ENCODE assay signal across 7 cellular contexts in genomic region chr2:20449501-20450200, GRCh38. TPM values are rescaled to one million over a fixed set of nuclear protein-coding genes. Genes with fewer than 3 reads are reported as not detected.
A peak's percentile ranks its signal among the peaks of the same experiment; 100 is the strongest.
DNase-seq lines count a peak whose midpoint lies in the region; ATAC-seq, FAIRE-seq and TF ChIP-seq lines count a peak whose summit lies in the region.

No MANE protein-coding gene starts in this region.

- peak; percentile 24 for TF ChIP-seq RAD21 in HepG2 (CRISPR knock-in tag; IDR thresholded peaks at IDR 0.05)

- H3K4me3 Mint-ChIP-seq in IgD-negative memory B cell, result peak overlapping the region; percentile 44 to 98 (median 65)
- peak overlapping the region in 1 of 2 experiments; percentile 63; a peak in 1 of 5 replicates for H3K4me3 Mint-ChIP-seq in H9

- peaks cover 38% of the 10 kb centered on the region for H3K4me1 ChIP-seq in body of pancreas
- H3K4me1 ChIP-seq in HepG2 (ENCODE audit: insufficient read depth, low read length), result peaks cover 56% of the 10 kb centered on the region
- H3K4me1 ChIP-seq in suprapubic skin, result peaks cover 43% of the 10 kb centered on the region
- no peaks in the 10 kb centered on the region for H3K4me1 ChIP-seq in H9 (ENCODE audit: insufficient read depth, low read length)

- CTCF ChIA-PET in HepG2 (lab: Yijun Ruan, JAX; ENCODE audit: low intra/inter-chr PET ratio, low total read pairs), result interaction anchor here (1.2 to 2.0 kb wide), 2 partner anchors 76 to 186 kb away, joined by 3 to 5 read pairs; no protein-coding TSS in a partner anchor

- H3K9me3 ChIP-seq in body of pancreas (no peaks in the 10 kb centered on the region), HepG2 (ENCODE audit: low read length) (no peaks in the 10 kb centered on the region), suprapubic skin (no peaks in the 10 kb centered on the region), H9 (ENCODE audit: control insufficient read depth, low read depth, low read length) (no peaks in the 10 kb centered on the region)

- no peak overlapping the region for H4K8ac ChIP-seq in H9 (replicated peaks; ENCODE audit: insufficient read length, low read depth, low read length)

- H2BK12ac ChIP-seq in H9 (ENCODE audit: insufficient read length, low read depth, low read length), result no peak overlapping the region

- TF ChIP-seq EP300 in HepG2 (IDR thresholded peaks at IDR 0.05; ENCODE audit: low read depth in 2 of 2, low read length in 2 of 2) (peak; percentile 41 to 57; a peak in 2 of 4 replicates), HepG2 (CRISPR knock-in tag; IDR thresholded peaks at IDR 0.05; ENCODE audit: borderline replicate concordance) (no peak), suprapubic skin (IDR thresholded peaks at IDR 0.05) (no peak)

- H3K23me2 ChIP-seq in H9 (ENCODE audit: insufficient read length, low read depth, low read length, poor library complexity, severe bottlenecking), result peaks cover 9% of the 10 kb centered on the region

- BruUV-seq in HepG2 (replicated peaks; lab: Mats Ljungman, UMichigan), result no TSS peak

- DNase-seq in body of pancreas, result peak in 3 of 4 donors; percentile 25 to 53 (median 46)
- DNase-seq in HepG2 (ENCODE audit: low spot score), result peak; percentile 79
- DNase-seq in suprapubic skin (ENCODE audit: low spot score in 2 of 2), result peak in 1 of 2 donors; percentile 52
- no peak for DNase-seq in H9
- DNase-seq in activated gamma-delta T cell (lab: John Stamatoyannopoulos, UW), result no peak

- no peak overlapping the region for H4K5ac ChIP-seq in H9 (ENCODE audit: insufficient read length, low read depth, low read length)

- H3K36me3 Mint-ChIP-seq in IgD-negative memory B cell (no peaks in the 10 kb centered on the region), H9 (ENCODE audit: insufficient read depth in 1 of 3, low read depth in 3 of 3) (no peaks in the 10 kb centered on the region)

- no peak overlapping the region for H2BK5ac ChIP-seq in H9 (ENCODE audit: insufficient read length, low read length)

- H3K4me2 ChIP-seq in HepG2 (ENCODE audit: low read depth, low read length) (peak overlapping the region; percentile 85), H9 (ENCODE audit: insufficient read depth, insufficient read length, low read length) (no peak overlapping the region)

- no peaks in the 10 kb centered on the region for H3K36me3 ChIP-seq in body of pancreas (replicated peaks in 1 of 2; ENCODE audit: insufficient read depth in 1 of 2, low read depth in 2 of 2)
- H3K36me3 ChIP-seq in HepG2 (replicated peaks in 1 of 2; ENCODE audit: control insufficient read depth in 1 of 2, insufficient read depth in 2 of 2, low read length in 2 of 2), result peaks cover 2 to 14% of the 10 kb centered on the region in 2 experiments; a peak in 4 of 5 replicates
- peaks cover 16% of the 10 kb centered on the region for H3K36me3 ChIP-seq in suprapubic skin

- 53 to 64% methylated on average over 7 of the region's 7 CpGs for WGBS in body of pancreas, 2 donors
- WGBS in HepG2 (ENCODE audit: low lambda C conversion rate), result 7% methylated on average over 7 of the region's 7 CpGs
- WGBS in suprapubic skin, result 40% methylated on average over 7 of the region's 7 CpGs
- WGBS in H9 (ENCODE audit: extremely low coverage, insufficient read length, low lambda C conversion rate), result no CpG with 5 or more reads among the region's 7 CpGs

- H2BK15ac ChIP-seq in H9 (ENCODE audit: low read depth, low read length), result no peak overlapping the region

- no peak overlapping the region for H3K4ac ChIP-seq in H9 (ENCODE audit: low read depth, low read length)

- H4K20me1 ChIP-seq in HepG2 (ENCODE audit: insufficient read depth, low read length) (peaks cover 37% of the 10 kb centered on the region), H9 (ENCODE audit: control insufficient read depth, insufficient read depth, insufficient read length) (no peaks in the 10 kb centered on the region)

- peak; percentile 63 for FAIRE-seq in HepG2 (lab: Jason Lieb, UNC)

- H2BK120ac ChIP-seq in H9 (ENCODE audit: low read depth, low read length, poor library complexity, severe bottlenecking), result no peak overlapping the region

- no peak overlapping the region for H4K91ac ChIP-seq in H9 (ENCODE audit: insufficient read length, low read depth, low read length)

- H3T11ph ChIP-seq in H9 (ENCODE audit: low read length), result no peak overlapping the region

- no peak overlapping the region for H3K56ac ChIP-seq in H9 (ENCODE audit: insufficient read length, low read depth, low read length)

- in situ Hi-C loops in HepG2 (cut with HindIII; ENCODE audit: extremely low pct_ligation_motif_present, low pct_unique_long_range_greater_than_20kb), result loop anchor here (5.0 kb wide), 4 partner anchors 38 to 188 kb away; no protein-coding TSS in a partner anchor

- intact Hi-C loops in body of pancreas (cut with DNase I) (no loop called here), HepG2 (cut with micrococcal nuclease; ENCODE audit: unreplicated experiment) (loop anchor here (1.0 kb wide), 4 partner anchors 76 to 144 kb away; no protein-coding TSS in a partner anchor)

- POLR2A ChIA-PET in HepG2 (lab: Yijun Ruan, JAX), result interaction anchor here (0.7 to 18.3 kb wide), 29 partner anchors 9 to 217 kb away, joined by 3 to 1537 read pairs (median 8); partner anchors contain the start of genes GDF7 and HS1BP3

- ATAC-seq in body of pancreas (no peak), HepG2 (no peak), HG02610 (IDR thresholded peaks at IDR 0.05; ENCODE audit: unreplicated experiment) (no peak)

- TF ChIP-seq CTCF in body of pancreas (IDR thresholded peaks at IDR 0.05) (peak in 2 of 7 experiments; percentile 5 to 17), HepG2 (CRISPR knock-in tag; IDR thresholded peaks at IDR 0.05) (no peak), suprapubic skin (IDR thresholded peaks at IDR 0.05) (no peak), H9 (conservative IDR thresholded peaks at IDR 0.05) (no peak)

- no peak overlapping the region for H3K23ac ChIP-seq in H9 (ENCODE audit: insufficient read length, low read depth, low read length)

- H3K9me3 Mint-ChIP-seq in IgD-negative memory B cell (no peaks in the 10 kb centered on the region), H9 (no peaks in the 10 kb centered on the region; a peak in 1 of 5 replicates)

- H3K79me1 ChIP-seq in H9 (ENCODE audit: insufficient read depth, low read depth, low read length, poor library complexity, severe bottlenecking), result no peaks in the 10 kb centered on the region

- H3K4me3 ChIP-seq in body of pancreas, result peak overlapping the region in 1 of 2 donors; percentile 74
- H3K4me3 ChIP-seq in HepG2 (replicated peaks in 1 of 3; ENCODE audit: insufficient read depth in 1 of 3, low read depth in 2 of 3, low read length in 3 of 3), result peak overlapping the region; percentile 73 to 97 (median 78); a peak in 5 of 6 replicates
- peak overlapping the region; percentile 79 for H3K4me3 ChIP-seq in suprapubic skin

- H3K27me3 ChIP-seq in body of pancreas (no peaks in the 10 kb centered on the region), HepG2 (ENCODE audit: control insufficient read depth in 1 of 2, insufficient read depth in 2 of 2, low read length in 2 of 2) (no peaks in the 10 kb centered on the region; a peak in 1 of 5 replicates), suprapubic skin (no peaks in the 10 kb centered on the region), H9 (ENCODE audit: insufficient read depth, low read length) (peaks cover 13% of the 10 kb centered on the region; the same call in 1 of the 2 replicates)

- H2AK5ac ChIP-seq in H9 (ENCODE audit: insufficient read length, low read length), result no peak overlapping the region

- H2BK20ac ChIP-seq in H9 (ENCODE audit: low read depth, low read length, poor library complexity, severe bottlenecking), result no peak overlapping the region

- H3K14ac ChIP-seq in H9 (ENCODE audit: insufficient read depth, low read length), result no peak overlapping the region

- no peak overlapping the region for H3K18ac ChIP-seq in H9 (ENCODE audit: insufficient read length, low read depth, low read length)

- peak overlapping the region; percentile 28 to 98 (median 86) for H3K27ac ChIP-seq in body of pancreas
- peak overlapping the region; percentile 92 for H3K27ac ChIP-seq in HepG2 (ENCODE audit: extremely low read length, insufficient read depth, low read length)
- peak overlapping the region; percentile 99 for H3K27ac ChIP-seq in suprapubic skin
- H3K27ac ChIP-seq in H9 (ENCODE audit: insufficient read length, low read depth, low read length), result no peak overlapping the region

- TF ChIP-seq POLR2A in body of pancreas (IDR thresholded peaks at IDR 0.05), result peak in 2 of 3 donors; percentile 29 to 45
- TF ChIP-seq POLR2A in HepG2 (IDR thresholded peaks at IDR 0.05; ENCODE audit: insufficient read depth in 1 of 2, low read depth in 2 of 2, low read length in 2 of 2), result peak; percentile 71 to 93
- TF ChIP-seq POLR2A in suprapubic skin (IDR thresholded peaks at IDR 0.05), result no peak

- H3K27ac Mint-ChIP-seq in IgD-negative memory B cell, result peak overlapping the region in 1 of 3 donors; percentile 19
- H3K27ac Mint-ChIP-seq in H9, result no peak overlapping the region

- H3K27me3 Mint-ChIP-seq in IgD-negative memory B cell (peaks cover 10% of the 10 kb centered on the region), H9 (ENCODE audit: low read depth) (peaks cover 87% of the 10 kb centered on the region)

- H2AFZ ChIP-seq in HepG2 (ENCODE audit: low read length) (no peak overlapping the region), H9 (ENCODE audit: low read length) (no peak overlapping the region)

- H3K79me2 ChIP-seq in HepG2 (ENCODE audit: insufficient read depth, low read length) (peaks cover 39% of the 10 kb centered on the region), H9 (ENCODE audit: insufficient read depth, low read length) (no peaks in the 10 kb centered on the region)

- H3K4me1 Mint-ChIP-seq in IgD-negative memory B cell (peaks cover 6 to 8% (median 8%) of the 10 kb centered on the region in 3 donors), H9 (peaks cover 35 to 42% of the 10 kb centered on the region in 2 experiments)

- H3K9ac ChIP-seq in HepG2 (ENCODE audit: insufficient read depth, low read depth, low read length) (peak overlapping the region; percentile 99), H9 (ENCODE audit: extremely low read depth, insufficient read length, low read length) (no peak overlapping the region)

RNA-seq across cellular contexts. Expression of gene RHOB, which starts 2.8 kb away (rescaled TPM):
- polyA plus RNA-seq in IgD-negative memory B cell, result 14.0 TPM
- total RNA-seq in body of pancreas, result 100 to 1,000 TPM; 376 to 784 TPM
- 192 and 268 TPM in 2 replicates for total RNA-seq in HepG2 (2016; rRNA removed; fragmentation: Illumina TruSeq; extraction: Trizol)
- 40.2 and 44.0 TPM in 2 replicates for total RNA-seq in HepG2 (2016; cell fraction: cytosol; rRNA removed; fragmentation: Illumina TruSeq; extraction: Trizol; ENCODE audit: low read depth)
- 176 and 281 TPM in 2 replicates for total RNA-seq in HepG2 (2016; cell fraction: insoluble cytoplasmic fraction; rRNA removed; fragmentation: Illumina TruSeq; extraction: Trizol)
- 165 and 177 TPM in 2 replicates for total RNA-seq in HepG2 (2016; cell fraction: membrane; rRNA removed; fragmentation: Illumina TruSeq; extraction: Trizol)
- 193 and 207 TPM in 2 replicates for total RNA-seq in HepG2 (2016; cell fraction: nucleus; rRNA removed; fragmentation: Illumina TruSeq; extraction: Trizol)
- 192 and 237 TPM in 2 replicates for polyA plus RNA-seq in HepG2 (2011; rRNA removed)
- 193 and 210 TPM in 2 replicates for polyA plus RNA-seq in HepG2 (2011; cell fraction: cytosol; rRNA removed)
- 241 and 269 TPM in 2 replicates for polyA plus RNA-seq in HepG2 (2011; cell fraction: nucleus; rRNA removed)
- polyA plus RNA-seq in HepG2 (2012), result 158 and 213 TPM in 2 replicates
- polyA plus RNA-seq in HepG2 (2016; cell fraction: cytosol; fragmentation: Illumina TruSeq; extraction: Trizol; ENCODE audit: low read depth), result 33.6 and 36.3 TPM in 2 replicates
- 232 and 273 TPM in 2 replicates for polyA plus RNA-seq in HepG2 (2016; cell fraction: insoluble cytoplasmic fraction; fragmentation: Illumina TruSeq; extraction: Trizol; ENCODE audit: low read depth)
- polyA plus RNA-seq in HepG2 (2016; cell fraction: membrane; fragmentation: Illumina TruSeq; extraction: Trizol; ENCODE audit: low read depth), result 112 and 122 TPM in 2 replicates
- polyA plus RNA-seq in HepG2 (2016; cell fraction: nucleus; fragmentation: Illumina TruSeq; extraction: Trizol; ENCODE audit: insufficient read depth, low read depth), result 333 and 350 TPM in 2 replicates
- 88.5 and 225 TPM in 2 replicates for polyA minus RNA-seq in HepG2 (2011; rRNA and poly(A)+ RNA removed; ENCODE audit: low replicate concordance)
- 132 and 167 TPM in 2 replicates for polyA minus RNA-seq in HepG2 (2011; cell fraction: cytosol; rRNA and poly(A)+ RNA removed)
- 162 and 170 TPM in 2 replicates for polyA minus RNA-seq in HepG2 (2011; cell fraction: nucleus; rRNA and poly(A)+ RNA removed)
- 100 to 1,000 TPM; 404 to 719 (median 568) TPM for total RNA-seq in suprapubic skin
- total RNA-seq in H9 (2021), result 10.3 and 10.8 TPM in 2 replicates

Comparison
In these comparisons a context has a peak if more than half of its experiments do, and no peak if none do; other contexts are left out.
1. DNase-seq: peak in body of pancreas (3 of 4) and HepG2 (single experiment); none in H9 (single experiment) and activated gamma-delta T cell (single experiment).
2. POLR2A ChIP-seq: peak in body of pancreas (2 of 3) and HepG2 (2 of 2); none in suprapubic skin (0 of 2).